ENCODE assay signal across 8 cellular contexts in genomic region chr12:106687652-106688051, GRCh38.
"Had no signal": no experiment of that assay in that cellular context is flagged by ENCODE, and none has a peak within 500 bp of the region (broad histone marks: within the 10 kb centered on the region; RNA-seq: fewer than 3 reads in every experiment).

No MANE protein-coding gene starts in this region.

- ATAC-seq: GM12878 had no signal

- H3K4me3 ChIP-seq: GM12878 had no signal

- FAIRE-seq: G401.6, GM12878, GM12891, GM12892, GM18507, GM19239 had no signal

- DNase-seq: GDM1, GF-D8 had no signal
